ENCODE assay signal across 19 cellular contexts in the genomic region with DNA sequence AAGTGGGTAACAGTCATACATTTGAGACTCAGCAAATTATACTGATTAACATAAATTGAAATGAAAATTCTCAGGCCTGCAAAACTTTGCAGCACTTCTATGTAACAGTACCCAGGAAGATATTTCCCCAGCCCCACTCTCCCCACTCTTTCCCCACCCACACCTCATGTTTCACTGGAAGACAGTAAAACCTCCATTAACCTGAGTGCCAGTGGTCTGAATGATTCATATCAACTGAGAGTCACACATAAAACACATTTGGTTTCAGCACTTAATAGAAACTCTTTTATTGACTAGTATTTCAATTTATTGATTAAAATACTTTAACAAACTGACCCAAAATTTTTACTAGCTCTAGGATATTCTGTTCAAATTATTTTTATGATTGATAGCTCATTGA. TPM values are rescaled to one million over a fixed set of nuclear protein-coding genes. Genes with fewer than 3 reads are reported as not detected.
"Had no signal": no experiment of that assay in that cellular context is flagged by ENCODE, and none has a peak within 500 bp of the region (broad histone marks: within the 10 kb centered on the region; RNA-seq: fewer than 3 reads in every experiment).

No MANE protein-coding gene starts in this region.

- ATAC-seq: activated T-helper 17 cell treated with anti-CD3 and anti-CD28 coated beads, Interleukin-2, amount 50 U/mL, for 72 hours; body of pancreas; esophagus mucosa had no signal

- H3K27me3 ChIP-seq: body of pancreas, uterus had no signal

- H3K4me3 ChIP-seq: adrenal gland, body of pancreas, left ventricle myocardium inferior, uterus had no signal

- H3K4me1 ChIP-seq: adrenal gland, left ventricle myocardium inferior, parathyroid adenoma, uterus had no signal

- DNase-seq: activated B cell treated with CpG ODN at 0.5 μM for 24 hours; activated CD4-positive, alpha-beta T cell treated with anti-CD3 and anti-CD28 coated beads, Interleukin-2, amount 50 U/mL, for 1 hour; activated naive CD4-positive, alpha-beta T cell treated with anti-CD3 and anti-CD28 coated beads, Interleukin-2, amount 50 U/mL, for 16 hours; activated T-cell treated with anti-CD3 and anti-CD28 coated beads for 4 hours; adrenal gland; body of pancreas; left ventricle myocardium inferior; mesendoderm; retina; small intestine; uterus had no signal

- H3K9ac ChIP-seq: parathyroid adenoma had no signal

- H3K27ac ChIP-seq: adrenal gland, body of pancreas, left ventricle myocardium inferior, parathyroid adenoma, uterus had no signal

- H3K9me3 ChIP-seq: adrenal gland, body of pancreas, left ventricle myocardium inferior, uterus had no signal

- H3K36me3 ChIP-seq: adrenal gland, left ventricle myocardium inferior, uterus had no signal

RNA-seq across cellular contexts. Expression of a gene that starts 6.9 kb away (rescaled TPM):
- total RNA-seq: activated B cell treated with CpG ODN at 0.5 μM for 24 hours; activated CD8-positive, alpha-beta memory T cell treated with anti-CD3 and anti-CD28 coated beads for 36 hours; activated T-helper 17 cell treated with anti-CD3 and anti-CD28 coated beads, Interleukin-2, amount 50 U/mL, for 72 hours; left ventricle myocardium inferior; T-helper 1 cell treated with Interleukin-12 subunit alpha and Interleukin-12 subunit beta and Interleukin-4 antibody, amounts not matched to agents 30 ng/mL and 1 ng/mL, for 36 hours had no signal
- polyA plus RNA-seq: neural cell had no signal

RNA-seq across cellular contexts. Expression of a gene that starts 9.7 kb away (rescaled TPM):
- total RNA-seq: activated B cell treated with CpG ODN at 0.5 μM for 24 hours; activated CD8-positive, alpha-beta memory T cell treated with anti-CD3 and anti-CD28 coated beads for 36 hours; activated T-helper 17 cell treated with anti-CD3 and anti-CD28 coated beads, Interleukin-2, amount 50 U/mL, for 72 hours; adrenal gland; body of pancreas; dermis microvascular lymphatic vessel endothelial cell; esophagus mucosa; fibroblast of villous mesenchyme; left ventricle myocardium inferior; T-helper 1 cell treated with Interleukin-12 subunit alpha and Interleukin-12 subunit beta and Interleukin-4 antibody, amounts not matched to agents 30 ng/mL and 1 ng/mL, for 36 hours; uterus had no signal
- polyA plus RNA-seq: adrenal gland, neural cell, small intestine had no signal

RNA-seq across cellular contexts. Expression of a gene that starts 25.8 kb away (rescaled TPM):
- total RNA-seq: activated B cell treated with CpG ODN at 0.5 μM for 24 hours; activated CD8-positive, alpha-beta memory T cell treated with anti-CD3 and anti-CD28 coated beads for 36 hours; activated T-helper 17 cell treated with anti-CD3 and anti-CD28 coated beads, Interleukin-2, amount 50 U/mL, for 72 hours; T-helper 1 cell treated with Interleukin-12 subunit alpha and Interleukin-12 subunit beta and Interleukin-4 antibody, amounts not matched to agents 30 ng/mL and 1 ng/mL, for 36 hours had no signal
- polyA plus RNA-seq: neural cell had no signal
